In the genomic region with DNA sequence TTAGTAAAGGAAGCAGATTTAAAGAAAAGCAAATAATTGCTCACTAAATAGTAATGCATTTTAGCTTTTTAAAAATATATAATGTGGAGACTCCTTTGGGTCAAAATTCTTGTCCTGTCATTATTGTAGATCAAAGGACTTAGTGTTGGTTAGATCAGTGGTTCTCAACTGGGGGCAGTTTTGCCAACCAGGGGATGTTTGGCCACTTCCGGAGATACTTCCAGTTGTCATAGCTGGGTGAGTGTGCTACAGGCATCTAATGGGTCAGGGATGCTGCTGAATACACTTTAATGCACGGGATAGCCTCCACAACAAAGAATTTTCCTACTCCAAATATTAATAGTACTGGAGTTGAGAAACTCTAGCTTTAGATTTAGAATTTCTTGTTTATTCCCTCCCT, we compare ENCODE assay signal across 8 cellular contexts.
DNase-seq lines count a peak whose midpoint lies in the region; ATAC-seq and FAIRE-seq lines count a peak whose summit lies in the region.

No MANE protein-coding gene starts in this region.

- H3K4me3 Mint-ChIP-seq in activated naive CD8-positive, alpha-beta T cell treated with anti-CD3 and anti-CD28 coated beads, Interleukin-2, amount 10 ng/mL, durations not matched to agents 7 days and 5 days = peak overlapping the region; percentile 85

- FAIRE-seq in GM19239 (lab: Jason Lieb, UNC) = no peak

- peak overlapping the region; percentile 57; the same call in 1 of the 2 replicates for H3K27ac ChIP-seq in ACC112 (ENCODE audit: low read depth, low read length)
- peak overlapping the region; percentile 85 to 96 for H3K27ac ChIP-seq in mucosa of rectum (ENCODE audit: low read depth in 2 of 2, low read length in 2 of 2)

- H3K36me3 ChIP-seq in ACC112 (ENCODE audit: insufficient read depth, low read length) = peaks cover 4% of the 10 kb centered on the region; the same call in 1 of the 2 replicates
- H3K36me3 ChIP-seq in mucosa of rectum (ENCODE audit: control insufficient read depth in 2 of 2, insufficient read depth in 2 of 2, low read length in 2 of 2) = no peaks in the 10 kb centered on the region

- no peak overlapping the region for H2AFZ ChIP-seq in ACC112 (ENCODE audit: low read length, unreplicated experiment)

- peaks cover 55% of the 10 kb centered on the region for H3K79me2 ChIP-seq in ACC112 (ENCODE audit: control insufficient read depth, insufficient read depth, low read length, unreplicated experiment)

- peak overlapping the region; percentile 73 to 81 for H3K9ac ChIP-seq in mucosa of rectum (ENCODE audit: low read depth in 1 of 2, low read length in 2 of 2)

- no peak for DNase-seq in activated naive CD8-positive, alpha-beta T cell treated with anti-CD3 and anti-CD28 coated beads, Interleukin-2, amount 10 ng/mL, durations not matched to agents 7 days and 5 days
- DNase-seq in NCI-H1092 (lab: John Stamatoyannopoulos, UW) (no peak), SW 1271 (lab: John Stamatoyannopoulos, UW) (no peak), NAMALWA (ENCODE audit: low spot score) (no peak), GM19239 (ENCODE audit: insufficient read length, low spot score) (no peak)

- no peaks in the 10 kb centered on the region for H3K27me3 Mint-ChIP-seq in activated naive CD8-positive, alpha-beta T cell treated with anti-CD3 and anti-CD28 coated beads, Interleukin-2, amount 10 ng/mL, durations not matched to agents 7 days and 5 days

- no peaks in the 10 kb centered on the region for H3K9me3 ChIP-seq in mucosa of rectum (ENCODE audit: control insufficient read depth in 2 of 2, low read length in 2 of 2)

- peak; percentile 14 for ATAC-seq in GM21619 (IDR thresholded peaks at IDR 0.05; ENCODE audit: unreplicated experiment)
- no peak for ATAC-seq in activated naive CD8-positive, alpha-beta T cell treated with anti-CD3 and anti-CD28 coated beads, Interleukin-2, amount 10 ng/mL, durations not matched to agents 7 days and 5 days (ENCODE audit: low read depth)

- peaks cover 53% of the 10 kb centered on the region for H3K4me1 Mint-ChIP-seq in activated naive CD8-positive, alpha-beta T cell treated with anti-CD3 and anti-CD28 coated beads, Interleukin-2, amount 10 ng/mL, durations not matched to agents 7 days and 5 days

- H3K9me3 Mint-ChIP-seq in activated naive CD8-positive, alpha-beta T cell treated with anti-CD3 and anti-CD28 coated beads, Interleukin-2, amount 10 ng/mL, durations not matched to agents 7 days and 5 days = peaks cover 3% of the 10 kb centered on the region

- H3K27me3 ChIP-seq in ACC112 (ENCODE audit: insufficient read depth, low read length) = no peaks in the 10 kb centered on the region
- H3K27me3 ChIP-seq in mucosa of rectum (ENCODE audit: control insufficient read depth in 2 of 2, insufficient read depth in 2 of 2, low read length in 2 of 2) = no peaks in the 10 kb centered on the region

- POLR2A ChIA-PET in activated naive CD8-positive, alpha-beta T cell treated with anti-CD3 and anti-CD28 coated beads, Interleukin-2, amount 10 ng/mL, durations not matched to agents 7 days and 5 days (lab: Charles Lee) = interaction anchor here (1.0 kb wide), 1 partner anchor 436 kb away, joined by 3 read pairs; no protein-coding TSS in a partner anchor

- peaks cover 24% of the 10 kb centered on the region for H3K36me3 Mint-ChIP-seq in activated naive CD8-positive, alpha-beta T cell treated with anti-CD3 and anti-CD28 coated beads, Interleukin-2, amount 10 ng/mL, durations not matched to agents 7 days and 5 days

- H3K4me1 ChIP-seq in ACC112 (ENCODE audit: control insufficient read depth, insufficient read depth, low read length, unreplicated experiment) = peaks cover 37% of the 10 kb centered on the region
- H3K4me1 ChIP-seq in mucosa of rectum (ENCODE audit: control insufficient read depth in 2 of 2, insufficient read depth in 2 of 2, low read length in 2 of 2) = peaks cover 0 to 20% of the 10 kb centered on the region in 2 donors

- peak overlapping the region; percentile 96 for H3K27ac Mint-ChIP-seq in activated naive CD8-positive, alpha-beta T cell treated with anti-CD3 and anti-CD28 coated beads, Interleukin-2, amount 10 ng/mL, durations not matched to agents 7 days and 5 days

- H3K4me3 ChIP-seq in ACC112 (ENCODE audit: low read depth, low read length) (peak overlapping the region; percentile 54; the same call in 1 of the 2 replicates), mucosa of rectum (ENCODE audit: low read length in 2 of 2) (peak overlapping the region; percentile 66 to 78)
